ENCODE assay signal across 5 cellular contexts in the genomic region with DNA sequence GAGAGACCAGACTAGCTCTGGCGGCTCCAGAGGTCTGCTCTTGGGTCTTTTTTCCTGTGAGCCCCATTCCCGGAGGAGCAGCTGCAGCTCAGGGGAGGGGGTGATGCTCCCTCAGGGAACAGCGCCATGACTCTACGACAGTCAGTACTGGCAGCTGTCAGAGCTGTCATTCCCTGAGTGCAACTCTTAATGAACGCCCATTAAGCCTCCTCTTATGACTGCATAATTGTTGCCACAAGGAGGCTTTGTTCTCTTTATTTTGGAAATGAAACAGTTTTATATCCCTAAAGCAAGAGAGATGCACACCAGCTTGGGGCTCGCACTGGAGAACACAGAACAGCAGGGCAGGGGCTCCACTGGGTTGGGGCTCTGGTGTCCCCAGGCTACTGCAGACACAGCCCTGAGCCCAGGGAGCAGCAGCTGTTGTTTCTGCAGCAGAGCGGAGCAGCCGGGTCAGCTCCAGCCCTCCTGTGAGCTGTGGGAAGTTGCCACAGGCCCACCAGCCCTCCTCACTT. TPM values are rescaled to one million over a fixed set of nuclear protein-coding genes. Genes with fewer than 3 reads are reported as not detected.
"Had no signal": no experiment of that assay in that cellular context is flagged by ENCODE, and none has a peak within 500 bp of the region (broad histone marks: within the 10 kb centered on the region; RNA-seq: fewer than 3 reads in every experiment).

No MANE protein-coding gene starts in this region.

RNA-seq across cellular contexts. Expression of a gene that starts 37.3 kb away (rescaled TPM):
- total RNA-seq: osteocyte had no signal
- polyA plus RNA-seq: mammary epithelial cell had no signal

RNA-seq across cellular contexts. Expression of a gene that starts 44.3 kb away (rescaled TPM):
- total RNA-seq: astrocyte; fibroblast of lung; natural killer cell treated with Interleukin-12 subunit alpha and Interleukin-12 subunit beta and Interleukin-15 and Interleukin-18, amount 100 ng/mL, for 72 hours; osteocyte had no signal
